ENCODE assay signal across 12 cellular contexts in genomic region chr4:114603455-114603854, GRCh38. TPM values are rescaled to one million over a fixed set of nuclear protein-coding genes. Genes with fewer than 3 reads are reported as not detected.
DNase-seq lines count a peak whose midpoint lies in the region; ATAC-seq and TF ChIP-seq lines count a peak whose summit lies in the region.
"Had no signal": no experiment of that assay in that cellular context is flagged by ENCODE, and none has a peak within 500 bp of the region (broad histone marks: within the 10 kb centered on the region; RNA-seq: fewer than 3 reads in every experiment).

No MANE protein-coding gene starts in this region.

- peaks cover 21% of the 10 kb centered on the region for H3K4me1 Mint-ChIP-seq in activated B cell treated with CpG ODN at 0.5 μM for 24 hours

- no peak for TF ChIP-seq CTCF in GM13976 (IDR thresholded peaks at IDR 0.05; ENCODE audit: borderline replicate concordance, control extremely low read depth, extremely low read depth, insufficient read depth, missing control alignments)
- TF ChIP-seq CTCF in activated B cell treated with CpG ODN at 0.5 μM for 24 hours (IDR thresholded peaks at IDR 0.05) = no peak
- no peak for TF ChIP-seq CTCF in left ventricle myocardium inferior (IDR thresholded peaks at IDR 0.05; ENCODE audit: borderline replicate concordance)

- no peak overlapping the region for H3K4me3 Mint-ChIP-seq in activated B cell treated with CpG ODN at 0.5 μM for 24 hours
- H3K4me3 Mint-ChIP-seq: dendritic cell treated with granulocyte-macrophage colony-stimulating factor and Interleukin-4, amounts not matched to agents 40 ng/mL and 50 ng/mL, for 4 days had no signal

- intact Hi-C loops in activated B cell treated with CpG ODN at 0.5 μM for 24 hours (cut with micrococcal nuclease) (loop anchor here (1.0 to 2.0 kb wide), 5 partner anchors 10 to 1039 kb away; no protein-coding TSS in a partner anchor), left ventricle myocardium inferior (cut with micrococcal nuclease) (no loop called here)

- no peaks in the 10 kb centered on the region for H3K9me3 Mint-ChIP-seq in activated B cell treated with CpG ODN at 0.5 μM for 24 hours
- H3K9me3 Mint-ChIP-seq: dendritic cell treated with granulocyte-macrophage colony-stimulating factor and Interleukin-4, amounts not matched to agents 40 ng/mL and 50 ng/mL, for 4 days had no signal

- no peak overlapping the region for H3K27ac Mint-ChIP-seq in activated B cell treated with CpG ODN at 0.5 μM for 24 hours
- H3K27ac Mint-ChIP-seq: dendritic cell treated with granulocyte-macrophage colony-stimulating factor and Interleukin-4, amounts not matched to agents 40 ng/mL and 50 ng/mL, for 4 days had no signal

- H3K36me3 ChIP-seq in left ventricle myocardium inferior = no peaks in the 10 kb centered on the region

- peaks cover 23% of the 10 kb centered on the region for H3K27me3 ChIP-seq in left ventricle myocardium inferior (ENCODE audit: low read depth)

- H3K9me3 ChIP-seq in left ventricle myocardium inferior (replicated peaks) = no peaks in the 10 kb centered on the region

- CTCF ChIA-PET in activated B cell treated with CpG ODN at 0.5 μM for 24 hours (lab: Charles Lee) = interaction anchor here (1.3 kb wide), 1 partner anchor 55 kb away, joined by 6 read pairs; no protein-coding TSS in a partner anchor

- H3K36me3 Mint-ChIP-seq in activated B cell treated with CpG ODN at 0.5 μM for 24 hours (ENCODE audit: low read depth) = peaks cover 7% of the 10 kb centered on the region

- H3K4me1 ChIP-seq in left ventricle myocardium inferior = peaks cover 14% of the 10 kb centered on the region

- in situ Hi-C loops in GM13976 (cut with MboI; ENCODE audit: low sequenced_read_pairs, unreplicated experiment) = no loop called here

- peak; percentile 92 for ATAC-seq in GM19468 (IDR thresholded peaks at IDR 0.05; ENCODE audit: extremely low read depth, unreplicated experiment)
- ATAC-seq in HG03135 (IDR thresholded peaks at IDR 0.05; ENCODE audit: unreplicated experiment) = peak; percentile 91
- peak; percentile 71 for ATAC-seq in activated B cell treated with CpG ODN at 0.5 μM for 24 hours (ENCODE audit: low read depth)

- no peaks in the 10 kb centered on the region for H3K27me3 Mint-ChIP-seq in activated B cell treated with CpG ODN at 0.5 μM for 24 hours

- no peak overlapping the region for H3K4me3 ChIP-seq in left ventricle myocardium inferior

- no peak overlapping the region for H3K27ac ChIP-seq in left ventricle myocardium inferior (replicated peaks)

- DNase-seq in GM13976 (ENCODE audit: low spot score) (peak; percentile 71), activated B cell treated with CpG ODN at 0.5 μM for 24 hours (peak; percentile 37), left ventricle myocardium inferior (no peak), NCI-H1048 (lab: John Stamatoyannopoulos, UW) (no peak), activated T-cell treated with anti-CD3 and anti-CD28 coated beads for 4 hours (no peak), amygdala (lab: John Stamatoyannopoulos, UW) (no peak)
- DNase-seq: DMS79 treated with DMSO at 0.1 percent for 48 hours, NCI-H1092 had no signal

- POLR2A ChIA-PET in activated B cell treated with CpG ODN at 0.5 μM for 24 hours (lab: Charles Lee) = interaction anchor here (0.7 to 1.4 kb wide), 3 partner anchors 9 to 841 kb away, joined by 3 to 4 read pairs (median 4); no protein-coding TSS in a partner anchor

RNA-seq across cellular contexts. Expression of gene UGT8, which starts 4.8 kb away (rescaled TPM):
- 12.9 and 20.0 TPM in 2 replicates for total RNA-seq in activated B cell treated with CpG ODN at 0.5 μM for 24 hours
- not detected for total RNA-seq in left ventricle myocardium inferior
- total RNA-seq: liver had no signal

Comparison
In these comparisons a context has a peak if more than half of its experiments do, and no peak if none do; other contexts are left out.
1. DNase-seq: peak in GM13976 (single experiment) and activated B cell treated with CpG ODN at 0.5 μM for 24 hours (single experiment); none in left ventricle myocardium inferior (single experiment), NCI-H1048 (single experiment), activated T-cell treated with anti-CD3 and anti-CD28 coated beads for 4 hours (single experiment) and amygdala (0 of 56).
2. RNA of gene UGT8, which starts 4.8 kb away (total RNA-seq): 12.9 to 20.0 TPM in activated B cell treated with CpG ODN at 0.5 μM for 24 hours; not detected in left ventricle myocardium inferior (single experiment); every median in the first group is over 10 times any median in the second.
3. Peak in every context shown above with its lines, with median percentiles within 50 percentile points of each other: ATAC-seq.